Comparison of ENCODE assay signal across 19 cellular contexts in genomic region chr6:43983191-43983590, GRCh38.
DNase-seq lines count a peak whose midpoint lies in the region; TF ChIP-seq lines count a peak whose summit lies in the region.
"Had no signal": no experiment of that assay in that cellular context is flagged by ENCODE, and none has a peak within 500 bp of the region (broad histone marks: within the 10 kb centered on the region; RNA-seq: fewer than 3 reads in every experiment).

No MANE protein-coding gene starts in this region.

- TF ChIP-seq CTCF in endodermal cell (conservative IDR thresholded peaks at IDR 0.05), result no peak

- H3K27ac ChIP-seq in endodermal cell (ENCODE audit: low read depth, low read length) (no peak overlapping the region), rectal smooth muscle tissue (ENCODE audit: low read depth, low read length) (peak overlapping the region; percentile 7)
- H3K27ac ChIP-seq: KMS-11 had no signal

- WGBS in endodermal cell (ENCODE audit: insufficient coverage in 1 of 2, insufficient read length in 1 of 2), 2 experiments, result 65 to 100% methylated on average over 1 to 2 of the region's 2 CpGs

- peak; percentile 37 for DNase-seq in activated CD8-positive, alpha-beta memory T cell treated with anti-CD3 and anti-CD28 coated beads for 24 hours
- DNase-seq in activated CD8-positive, alpha-beta memory T cell treated with anti-CD3 and anti-CD28 coated beads, Interleukin-2, amount 50 U/mL, for 48 hours, result no peak
- peak; percentile 21 for DNase-seq in H7
- DNase-seq in endodermal cell, result peak; percentile 29
- no peak for DNase-seq in NCI-H1694 treated with DMSO at 0.1 percent for 48 hours (lab: John Stamatoyannopoulos, UW)
- no peak for DNase-seq in activated CD4-positive, alpha-beta T cell treated with anti-CD3 and anti-CD28 coated beads, Interleukin-2, amount 50 U/mL, for 48 hours
- no peak for DNase-seq in nucleus accumbens (lab: John Stamatoyannopoulos, UW)
- DNase-seq: 8988T; CD4-positive, CD25-positive, alpha-beta regulatory T cell; DMS 273 treated with DMSO at 0.1 percent for 48 hours; DND-41; HCEC 1CT; MV-4-11; NCI-H2227 treated with DMSO at 0.1 percent for 48 hours; OCI-M1; SHP77 treated with DMSO at 0.1 percent for 48 hours had no signal

- H3K4me3 Mint-ChIP-seq in endodermal cell, result no peak overlapping the region
- H3K4me3 Mint-ChIP-seq: B cell; CD4-positive, CD25-positive, alpha-beta regulatory T cell had no signal

- H3K36me3 Mint-ChIP-seq in endodermal cell (ENCODE audit: low read depth), result no peaks in the 10 kb centered on the region
- H3K36me3 Mint-ChIP-seq: CD4-positive, CD25-positive, alpha-beta regulatory T cell had no signal

- no peaks in the 10 kb centered on the region for H3K9me3 ChIP-seq in endodermal cell (ENCODE audit: control insufficient read depth, low read length)

- no peaks in the 10 kb centered on the region; the same call in none of the 2 replicates for H3K27me3 ChIP-seq in H7 (ENCODE audit: control insufficient read depth, insufficient read depth, low read length)
- no peaks in the 10 kb centered on the region for H3K27me3 ChIP-seq in endodermal cell (ENCODE audit: control insufficient read depth, insufficient read depth, low read length, poor library complexity, severe bottlenecking)
- no peaks in the 10 kb centered on the region for H3K27me3 ChIP-seq in rectal smooth muscle tissue (ENCODE audit: control insufficient read depth, insufficient read depth, low read length)

- H3K9ac ChIP-seq in endodermal cell (ENCODE audit: extremely low read depth, low read length, poor library complexity, severe bottlenecking) (no peak overlapping the region), rectal smooth muscle tissue (ENCODE audit: low read length) (no peak overlapping the region)
- H3K9ac ChIP-seq: KMS-11 had no signal

- peaks cover 40% of the 10 kb centered on the region for H3K4me1 Mint-ChIP-seq in endodermal cell
- H3K4me1 Mint-ChIP-seq: B cell; CD4-positive, CD25-positive, alpha-beta regulatory T cell had no signal

- peaks cover 3% of the 10 kb centered on the region for H3K27me3 Mint-ChIP-seq in endodermal cell (ENCODE audit: insufficient read depth)

- no peaks in the 10 kb centered on the region for H3K9me3 Mint-ChIP-seq in endodermal cell

- no peak overlapping the region for H3K4me3 ChIP-seq in H7 (ENCODE audit: insufficient read depth, low read depth, low read length)
- H3K4me3 ChIP-seq in endodermal cell (ENCODE audit: low read length), result no peak overlapping the region
- no peak overlapping the region for H3K4me3 ChIP-seq in rectal smooth muscle tissue (ENCODE audit: low read length)

- H3K4me1 ChIP-seq in endodermal cell (ENCODE audit: control insufficient read depth, insufficient read depth, low read length) (peaks cover 26% of the 10 kb centered on the region), rectal smooth muscle tissue (ENCODE audit: control insufficient read depth, insufficient read depth, low read length) (no peaks in the 10 kb centered on the region)

- no peaks in the 10 kb centered on the region for H3K36me3 ChIP-seq in H7 (replicated peaks; ENCODE audit: control insufficient read depth, insufficient read depth, low read length)
- H3K36me3 ChIP-seq in endodermal cell (ENCODE audit: control insufficient read depth, insufficient read depth, low read length), result no peaks in the 10 kb centered on the region
- no peaks in the 10 kb centered on the region for H3K36me3 ChIP-seq in rectal smooth muscle tissue (ENCODE audit: control insufficient read depth, insufficient read depth, low read length)

- no peak overlapping the region for H3K27ac Mint-ChIP-seq in endodermal cell
- H3K27ac Mint-ChIP-seq: B cell; CD4-positive, CD25-positive, alpha-beta regulatory T cell had no signal

Comparison
In these comparisons a context has a peak if more than half of its experiments do, and no peak if none do; other contexts are left out.
1. DNase-seq: peak in activated CD8-positive, alpha-beta memory T cell treated with anti-CD3 and anti-CD28 coated beads for 24 hours (single experiment), H7 (single experiment) and endodermal cell (single experiment); none in activated CD8-positive, alpha-beta memory T cell treated with anti-CD3 and anti-CD28 coated beads, Interleukin-2, amount 50 U/mL, for 48 hours (single experiment), NCI-H1694 treated with DMSO at 0.1 percent for 48 hours (single experiment), activated CD4-positive, alpha-beta T cell treated with anti-CD3 and anti-CD28 coated beads, Interleukin-2, amount 50 U/mL, for 48 hours (0 of 2) and nucleus accumbens (0 of 56).